10 cellular contexts compared by ENCODE assay signal in the genomic region with DNA sequence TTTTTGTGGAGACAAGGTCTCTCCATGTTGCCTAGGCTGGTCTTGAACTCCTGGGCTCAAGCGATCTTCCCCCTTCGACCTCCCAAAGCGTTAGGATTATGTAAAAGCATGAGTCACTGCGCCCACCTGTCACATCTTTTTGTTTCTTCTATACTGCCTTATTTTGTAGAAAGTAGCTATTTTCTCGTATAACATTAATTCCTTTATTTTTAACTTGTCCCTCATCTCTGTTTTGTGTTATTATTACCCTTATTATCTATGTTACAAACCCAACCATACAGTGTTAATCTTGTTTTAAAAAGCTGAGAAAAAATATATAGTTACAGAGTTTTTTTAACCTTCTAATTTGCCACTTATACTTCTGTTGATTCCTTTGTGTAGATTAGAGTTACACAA. TPM values are rescaled to one million over a fixed set of nuclear protein-coding genes. Genes with fewer than 3 reads are reported as not detected.
DNase-seq lines count a peak whose midpoint lies in the region; ATAC-seq, FAIRE-seq and TF ChIP-seq lines count a peak whose summit lies in the region.
"Had no signal": no experiment of that assay in that cellular context is flagged by ENCODE, and none has a peak within 500 bp of the region (broad histone marks: within the 10 kb centered on the region; RNA-seq: fewer than 3 reads in every experiment).

No MANE protein-coding gene starts in this region.

- no peak for TF ChIP-seq CTCF in Panc1 (IDR thresholded peaks at IDR 0.05)
- no peak for TF ChIP-seq CTCF in endodermal cell (conservative IDR thresholded peaks at IDR 0.05)
- TF ChIP-seq CTCF in gastrocnemius medialis (IDR thresholded peaks at IDR 0.05 in 4 of 5, conservative IDR thresholded peaks at IDR 0.05 in 1 of 5): no peak

- no peaks in the 10 kb centered on the region for H3K9me3 Mint-ChIP-seq in endodermal cell

- peaks cover 8% of the 10 kb centered on the region; the same call in 1 of the 2 replicates for H4K20me1 ChIP-seq in GM23248 (ENCODE audit: insufficient read depth)

- WGBS in GM23248 (ENCODE audit: low coverage in 1 of 2, low lambda C conversion rate in 2 of 2, missing lambda C conversion rate in 2 of 2), 2 experiments: 95 to 98% methylated on average over 5 of the region's 5 CpGs
- 86 to 87% methylated on average over 4 to 5 of the region's 5 CpGs for WGBS in endodermal cell (ENCODE audit: insufficient coverage in 1 of 2, insufficient read length in 1 of 2), 2 experiments

- in situ Hi-C loops in GM23248 (cut with MboI) (no loop called here), Panc1 (cut with HindIII; ENCODE audit: low pct_unique_long_range_greater_than_20kb, low sequenced_read_pairs) (no loop called here), gastrocnemius medialis (cut with MboI; ENCODE audit: low sequenced_read_pairs in 4 of 4) (loop anchor here in 3 of 4 donors (10.0 kb wide), 1 partner anchor 51 kb away; the partner anchor contains the start of gene ZC3H7A (in 3 of the 3))

- no peak for FAIRE-seq in GM19239 (lab: Jason Lieb, UNC)

- H3K36me3 Mint-ChIP-seq in endodermal cell (ENCODE audit: low read depth): peaks cover 11% of the 10 kb centered on the region

- H3K79me2 ChIP-seq in GM23248 (ENCODE audit: insufficient read depth): peaks cover 32% of the 10 kb centered on the region

- peaks cover 33% of the 10 kb centered on the region for H3F3A ChIP-seq in GM23248 (ENCODE audit: insufficient read depth)

- H3K4me1 ChIP-seq in GM23248 (ENCODE audit: insufficient read depth) (peaks cover 19% of the 10 kb centered on the region), Panc1 (ENCODE audit: control insufficient read depth, insufficient read depth, low read length) (peaks cover 18% of the 10 kb centered on the region), endodermal cell (ENCODE audit: control insufficient read depth, insufficient read depth, low read length) (peaks cover 9% of the 10 kb centered on the region), gastrocnemius medialis (peaks cover 24 to 30% of the 10 kb centered on the region in 2 donors)

- BruUV-seq in Panc1 (replicated peaks; lab: Mats Ljungman, UMichigan): no TSS peak

- peaks cover 26% of the 10 kb centered on the region for H3K4me1 Mint-ChIP-seq in endodermal cell

- no peak overlapping the region for H2AFZ ChIP-seq in GM23248

- H3K4me3 ChIP-seq in GM23248: no peak overlapping the region
- no peak overlapping the region for H3K4me3 ChIP-seq in Panc1 (ENCODE audit: low read depth in 2 of 2, low read length in 2 of 2)
- H3K4me3 ChIP-seq in endodermal cell (ENCODE audit: low read length): no peak overlapping the region
- H3K4me3 ChIP-seq in gastrocnemius medialis: no peak overlapping the region

- H3K27ac Mint-ChIP-seq in endodermal cell: no peak overlapping the region

- no peak overlapping the region; the same call in 1 of the 2 replicates for H3K9ac ChIP-seq in GM23248
- no peak overlapping the region for H3K9ac ChIP-seq in endodermal cell (ENCODE audit: extremely low read depth, low read length, poor library complexity, severe bottlenecking)

- H3K27ac ChIP-seq in GM23248 (peak overlapping the region; percentile 95), Panc1 (ENCODE audit: low read length) (peak overlapping the region; percentile 93), endodermal cell (ENCODE audit: low read depth, low read length) (no peak overlapping the region), gastrocnemius medialis (peak overlapping the region; percentile 94 to 100 (median 97))

- H3K27me3 Mint-ChIP-seq in endodermal cell (ENCODE audit: insufficient read depth): no peaks in the 10 kb centered on the region

- intact Hi-C loops in Panc1 (cut with micrococcal nuclease; ENCODE audit: unreplicated experiment): no loop called here
- intact Hi-C loops in gastrocnemius medialis (cut with DNase I; ENCODE audit: low total_unique reads): loop anchor here (5.0 to 10.0 kb wide), 3 partner anchors 108 to 247 kb away; partner anchors contain the start of genes GSPT1 and RSL1D1

- H3K9me3 ChIP-seq in GM23248 (ENCODE audit: low read depth) (no peaks in the 10 kb centered on the region), Panc1 (ENCODE audit: control insufficient read depth, insufficient read depth, low read depth, low read length) (no peaks in the 10 kb centered on the region), endodermal cell (ENCODE audit: control insufficient read depth, low read length) (no peaks in the 10 kb centered on the region), gastrocnemius medialis (no peaks in the 10 kb centered on the region)

- no peak for DNase-seq in GM23248
- no peak for DNase-seq in Panc1 (ENCODE audit: low read depth, low spot score)
- DNase-seq in endodermal cell: no peak
- DNase-seq in gastrocnemius medialis: no peak
- DNase-seq in kidney tubule cell (ENCODE audit: low spot score): no peak
- no peak for DNase-seq in GM19239 (ENCODE audit: insufficient read length, low spot score)
- no peak for DNase-seq in NCI-H2171 treated with DMSO at 0.1 percent for 48 hours (lab: John Stamatoyannopoulos, UW)
- DNase-seq: KG1; stimulated activated naive CD4-positive, alpha-beta T cell treated with Interleukin-2 at 50 U/mL for 16 hours had no signal

- TF ChIP-seq POLR2A in gastrocnemius medialis (IDR thresholded peaks at IDR 0.05): no peak

- POLR2A ChIA-PET in Panc1 (lab: Charles Lee): interaction anchor here (0.7 kb wide), 1 partner anchor 385 kb away, joined by 4 read pairs; no protein-coding TSS in a partner anchor

- no peak overlapping the region for H3K4me2 ChIP-seq in GM23248 (ENCODE audit: unreplicated experiment)

- H3K4me3 Mint-ChIP-seq in endodermal cell: peak overlapping the region; percentile 84

- no peaks in the 10 kb centered on the region for H3K9me2 ChIP-seq in GM23248 (ENCODE audit: insufficient read depth)

- H3K27me3 ChIP-seq in GM23248 (replicated peaks; ENCODE audit: insufficient read depth) (no peaks in the 10 kb centered on the region), Panc1 (ENCODE audit: control insufficient read depth, insufficient read depth, low read length) (no peaks in the 10 kb centered on the region), endodermal cell (ENCODE audit: control insufficient read depth, insufficient read depth, low read length, poor library complexity, severe bottlenecking) (no peaks in the 10 kb centered on the region), gastrocnemius medialis (no peaks in the 10 kb centered on the region)

- no peak for ATAC-seq in Panc1
- ATAC-seq in gastrocnemius medialis: no peak
- no peak for ATAC-seq in GM21576 (IDR thresholded peaks at IDR 0.05; ENCODE audit: unreplicated experiment)

- 0 out of 2 replicates have a peak, but pooled peaks cover 8% of the 10 kb centered on the region for H3K36me3 ChIP-seq in GM23248 (ENCODE audit: low read depth)
- no peaks in the 10 kb centered on the region for H3K36me3 ChIP-seq in Panc1 (ENCODE audit: control insufficient read depth, insufficient read depth, low read length)
- peaks cover 2% of the 10 kb centered on the region for H3K36me3 ChIP-seq in endodermal cell (ENCODE audit: control insufficient read depth, insufficient read depth, low read length)
- peaks cover 0 to 7% of the 10 kb centered on the region in 2 donors for H3K36me3 ChIP-seq in gastrocnemius medialis

- CTCF ChIA-PET in Panc1 (lab: Charles Lee): no interaction called here

RNA-seq across cellular contexts. Expression of gene TXNDC11, which starts 1.4 kb away (rescaled TPM):
- 24.5 and 28.6 TPM in 2 replicates for total RNA-seq in GM23248 (2014; rRNA removed; shearing (Covaris generic))
- polyA plus RNA-seq in GM23248 (2016; fragmentation: Nextera tagmentation; extraction: Ambion mirVana): 24.4 and 25.9 TPM in 2 replicates
- total RNA-seq in Panc1 (2021; ENCODE audit: unreplicated experiment) (30.5 TPM), endodermal cell (10 to 100 TPM; 16.4 to 20.8 TPM), gastrocnemius medialis (10 to 100 TPM; 35.2 to 64.5 (median 51.2) TPM)
- 24.2 TPM for polyA plus RNA-seq in Panc1 (2012; ENCODE audit: insufficient read length)
- 13.2 TPM for polyA plus RNA-seq in endodermal cell (2013, experiment 1 of 2)
- 13.6 TPM for polyA plus RNA-seq in endodermal cell (2013, experiment 2 of 2)

RNA-seq across cellular contexts. Expression of gene ZC3H7A, which starts 53.0 kb away (rescaled TPM):
- total RNA-seq in GM23248 (2014; rRNA removed; shearing (Covaris generic)): 30.7 and 33.6 TPM in 2 replicates
- polyA plus RNA-seq in GM23248 (2016; fragmentation: Nextera tagmentation; extraction: Ambion mirVana): 48.0 and 49.7 TPM in 2 replicates
- 52.3 TPM for total RNA-seq in Panc1 (2021; ENCODE audit: unreplicated experiment)
- 21.3 TPM for polyA plus RNA-seq in Panc1 (2012; ENCODE audit: insufficient read length)
- total RNA-seq in endodermal cell: 10 to 100 TPM; 37.7 to 38.5 TPM
- polyA plus RNA-seq in endodermal cell (2013, experiment 1 of 2): 49.7 TPM
- 47.6 TPM for polyA plus RNA-seq in endodermal cell (2013, experiment 2 of 2)
- 10 to 100 TPM; 33.9 to 41.7 (median 37.9) TPM for total RNA-seq in gastrocnemius medialis

Comparison
In these comparisons a context has a peak if more than half of its experiments do, and no peak if none do; other contexts are left out.
1. in situ Hi-C loops: an anchor here in gastrocnemius medialis (10.0 kb wide); none called in GM23248 and Panc1.